8 cellular contexts compared by ENCODE assay signal in the genomic region with DNA sequence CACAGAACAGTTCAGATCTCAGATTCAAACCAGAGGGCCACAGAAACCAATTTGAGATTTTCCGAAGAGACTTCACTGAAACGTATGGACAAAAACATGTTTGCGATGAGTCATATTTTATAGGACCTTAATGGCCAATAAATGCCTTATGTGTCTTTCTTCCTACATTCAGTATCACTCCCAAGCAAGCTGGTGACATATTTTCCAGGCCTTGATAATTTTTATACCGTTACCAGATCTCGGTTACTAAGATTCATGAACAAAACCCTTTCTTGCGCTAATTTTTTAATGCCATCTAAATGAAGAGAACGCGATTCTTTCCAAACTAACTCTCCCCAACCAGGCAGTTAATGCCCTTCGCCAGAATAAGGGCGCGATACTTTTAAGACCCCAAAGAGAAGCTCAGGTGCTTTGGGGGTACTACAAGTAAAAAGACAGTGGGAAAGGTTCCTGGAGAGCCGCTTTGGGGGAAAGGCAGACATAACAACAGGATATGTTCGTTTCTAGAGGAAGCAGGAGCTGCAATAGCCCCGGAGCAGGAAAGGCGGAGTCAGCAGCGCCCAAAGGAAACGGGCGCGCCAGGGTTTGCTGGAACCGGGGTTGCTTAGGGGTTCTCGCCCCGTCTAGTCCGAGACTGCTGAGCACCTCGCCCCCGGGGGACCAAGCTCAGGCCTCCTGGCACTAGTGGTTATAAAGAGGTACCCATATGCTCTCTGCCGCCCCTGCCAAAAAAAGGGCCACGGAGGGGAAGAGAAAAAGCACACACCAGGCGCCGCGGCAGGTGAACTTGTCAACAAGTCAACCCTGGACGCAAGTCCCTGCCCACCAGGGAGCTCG. TPM values are rescaled to one million over a fixed set of nuclear protein-coding genes. Genes with fewer than 3 reads are reported as not detected.
DNase-seq lines count a peak whose midpoint lies in the region; ATAC-seq and TF ChIP-seq lines count a peak whose summit lies in the region.

No MANE protein-coding gene starts in this region.

- H3K4me2 ChIP-seq in trophoblast cell (ENCODE audit: low read length): peak overlapping the region; percentile 99

- no peak overlapping the region for H3K14ac ChIP-seq in trophoblast cell (ENCODE audit: low read length)

- H2BK12ac ChIP-seq in trophoblast cell (ENCODE audit: low read length): no peak overlapping the region

- H3K79me2 ChIP-seq in trophoblast cell (ENCODE audit: control insufficient read depth, insufficient read depth, low read length, poor library complexity): no peaks in the 10 kb centered on the region

- H3K23ac ChIP-seq in trophoblast cell (ENCODE audit: low read length): no peak overlapping the region

- H2BK5ac ChIP-seq in trophoblast cell (ENCODE audit: low read depth, low read length, poor library complexity): no peak overlapping the region

- H3K18ac ChIP-seq in trophoblast cell (ENCODE audit: low read length): peak overlapping the region; percentile 19

- DNase-seq in NCI-H2029 (lab: John Stamatoyannopoulos, UW) (peak; percentile 33), NCI-H2029 treated with DMSO at 0.1 percent for 48 hours (lab: John Stamatoyannopoulos, UW) (no peak), NCI-H510A treated with DMSO at 0.1 percent for 48 hours (lab: John Stamatoyannopoulos, UW) (peak; percentile 79), amniotic epithelial cell (ENCODE audit: low read depth) (peak; percentile 21), left ventricle myocardium inferior (peak; percentile 67), trophoblast cell (no peak)

- H3K4ac ChIP-seq in trophoblast cell (ENCODE audit: low read depth, low read length): no peak overlapping the region

- H4K8ac ChIP-seq in trophoblast cell (ENCODE audit: low read depth, low read length): peak overlapping the region; percentile 65

- H2AK5ac ChIP-seq in trophoblast cell (ENCODE audit: low read length): no peak overlapping the region

- H3K4me3 ChIP-seq in left ventricle myocardium inferior (peak overlapping the region; percentile 81), trophoblast cell (ENCODE audit: low read depth, low read length) (peak overlapping the region; percentile 82)

- H2AFZ ChIP-seq in trophoblast cell (ENCODE audit: insufficient read depth, low read length, poor library complexity): peak overlapping the region; percentile 78

- peak overlapping the region; percentile 61 for H4K12ac ChIP-seq in trophoblast cell (ENCODE audit: low read depth, low read length)

- no peak overlapping the region for H2BK120ac ChIP-seq in trophoblast cell (ENCODE audit: insufficient read depth, low read length, poor library complexity)

- intact Hi-C loops in left ventricle myocardium inferior (cut with micrococcal nuclease): no loop called here

- H3K79me1 ChIP-seq in trophoblast cell (ENCODE audit: low read length): peaks cover 6% of the 10 kb centered on the region

- WGBS in trophoblast cell (ENCODE audit: extremely low coverage, insufficient coverage, insufficient read length): no CpG with 5 or more reads among the region's 32 CpGs

- TF ChIP-seq CTCF in left ventricle myocardium inferior (IDR thresholded peaks at IDR 0.05; ENCODE audit: borderline replicate concordance): no peak

- H3K27ac ChIP-seq in left ventricle myocardium inferior (replicated peaks) (peak overlapping the region; percentile 96), trophoblast cell (ENCODE audit: low read depth, low read length) (no peak overlapping the region)

- no peaks in the 10 kb centered on the region for H3K9me3 ChIP-seq in left ventricle myocardium inferior (replicated peaks)
- H3K9me3 ChIP-seq in trophoblast cell (ENCODE audit: insufficient read depth, low read depth, low read length): no peaks in the 10 kb centered on the region

- H3K4me1 ChIP-seq in left ventricle myocardium inferior: peaks cover 39% of the 10 kb centered on the region
- H3K4me1 ChIP-seq in trophoblast cell (ENCODE audit: control insufficient read depth in 1 of 2, insufficient read depth in 2 of 2, low read length in 2 of 2): peaks cover 3 to 4% of the 10 kb centered on the region in 2 experiments

- peaks cover 7% of the 10 kb centered on the region for H3K27me3 ChIP-seq in left ventricle myocardium inferior (ENCODE audit: low read depth)
- no peaks in the 10 kb centered on the region for H3K27me3 ChIP-seq in trophoblast cell (ENCODE audit: insufficient read depth, low read length)

- H3K36me3 ChIP-seq in left ventricle myocardium inferior (no peaks in the 10 kb centered on the region), trophoblast cell (ENCODE audit: control insufficient read depth in 1 of 2, insufficient read depth in 2 of 2, low read length in 2 of 2) (no peaks in the 10 kb centered on the region)

- ATAC-seq in HG02798 (IDR thresholded peaks at IDR 0.05; ENCODE audit: poor library complexity, unreplicated experiment): peak; percentile 14
- ATAC-seq in GM21717 (IDR thresholded peaks at IDR 0.05; ENCODE audit: unreplicated experiment): no peak

- H3K9ac ChIP-seq in trophoblast cell (ENCODE audit: low read length): peak overlapping the region; percentile 5

- peak overlapping the region; percentile 76 for H4K91ac ChIP-seq in trophoblast cell (ENCODE audit: low read depth, low read length)

RNA-seq across cellular contexts. Expression of gene ICA1, which starts 0.9 kb away (rescaled TPM):
- total RNA-seq in left ventricle myocardium inferior: 54.9 TPM
- 11.2 and 11.5 TPM in 2 replicates for polyA plus RNA-seq in trophoblast cell (2013)

Comparison
In these comparisons a context has a peak if more than half of its experiments do, and no peak if none do; other contexts are left out.
1. DNase-seq: peak in NCI-H2029 (single experiment), NCI-H510A treated with DMSO at 0.1 percent for 48 hours (single experiment), amniotic epithelial cell (single experiment) and left ventricle myocardium inferior (single experiment); none in NCI-H2029 treated with DMSO at 0.1 percent for 48 hours (single experiment) and trophoblast cell (0 of 2).